Comparison of ENCODE assay signal across 20 cellular contexts in genomic region chr14:104247336-104248202, GRCh38.
DNase-seq lines count a peak whose midpoint lies in the region; ATAC-seq and TF ChIP-seq lines count a peak whose summit lies in the region.
"Had no signal": no experiment of that assay in that cellular context is flagged by ENCODE, and none has a peak within 500 bp of the region (broad histone marks: within the 10 kb centered on the region; RNA-seq: fewer than 3 reads in every experiment).

No MANE protein-coding gene starts in this region.

- H3K27ac Mint-ChIP-seq in chondrocyte (ENCODE audit: unreplicated experiment) (no peak overlapping the region), natural killer cell (no peak overlapping the region)
- H3K27ac Mint-ChIP-seq: naive B cell had no signal

- peaks cover 8% of the 10 kb centered on the region for H3K27me3 ChIP-seq in suprapubic skin
- H3K27me3 ChIP-seq: uterus had no signal

- no peaks in the 10 kb centered on the region for H3K36me3 Mint-ChIP-seq in chondrocyte (ENCODE audit: low read depth)
- no peaks in the 10 kb centered on the region for H3K36me3 Mint-ChIP-seq in natural killer cell
- H3K36me3 Mint-ChIP-seq: naive B cell had no signal

- H3K4me3 Mint-ChIP-seq in chondrocyte (ENCODE audit: unreplicated experiment) (no peak overlapping the region), natural killer cell (no peak overlapping the region)
- H3K4me3 Mint-ChIP-seq: central memory CD8-positive, alpha-beta T cell; naive B cell had no signal

- intact Hi-C loops in natural killer cell (cut with micrococcal nuclease), result no loop called here

- TF ChIP-seq POLR2A in suprapubic skin (IDR thresholded peaks at IDR 0.05), result no peak

- H3K4me1 Mint-ChIP-seq in chondrocyte (ENCODE audit: low read depth), result no peaks in the 10 kb centered on the region
- no peaks in the 10 kb centered on the region for H3K4me1 Mint-ChIP-seq in natural killer cell
- H3K4me1 Mint-ChIP-seq: central memory CD8-positive, alpha-beta T cell had no signal

- H3K9me3 Mint-ChIP-seq in chondrocyte (ENCODE audit: low read depth) (peaks cover 9% of the 10 kb centered on the region), natural killer cell (no peaks in the 10 kb centered on the region)
- H3K9me3 Mint-ChIP-seq: central memory CD8-positive, alpha-beta T cell had no signal

- H3K4me3 ChIP-seq in suprapubic skin, result no peak overlapping the region
- H3K4me3 ChIP-seq: SK-N-MC, uterus had no signal

- no peaks in the 10 kb centered on the region for H3K9me3 ChIP-seq in suprapubic skin
- H3K9me3 ChIP-seq: uterus had no signal

- H3K27ac ChIP-seq in suprapubic skin, result no peak overlapping the region
- H3K27ac ChIP-seq: SK-N-MC, uterus had no signal

- TF ChIP-seq CTCF in chondrocyte (IDR thresholded peaks at IDR 0.05) (no peak), natural killer cell (IDR thresholded peaks at IDR 0.05) (no peak), suprapubic skin (IDR thresholded peaks at IDR 0.05) (no peak)

- no peaks in the 10 kb centered on the region for H3K36me3 ChIP-seq in suprapubic skin
- H3K36me3 ChIP-seq: uterus had no signal

- H3K4me1 ChIP-seq in suprapubic skin, result no peaks in the 10 kb centered on the region
- H3K4me1 ChIP-seq: uterus had no signal

- 91% methylated on average over 16 of the region's 24 CpGs for WGBS in suprapubic skin

- peak; percentile 50 for DNase-seq in activated effector memory CD4-positive, alpha-beta T cell treated with anti-CD3 and anti-CD28 coated beads, Interleukin-2, amount 50 U/mL, for 16 hours
- no peak for DNase-seq in activated effector memory CD4-positive, alpha-beta T cell treated with Interleukin-2 at 50 U/mL for 16 hours
- DNase-seq in chondrocyte (ENCODE audit: low spot score) (peak; percentile 72), natural killer cell (peak; percentile 13), suprapubic skin (ENCODE audit: low spot score in 2 of 2) (peak; percentile 50 to 61), cerebellum (ENCODE audit: low spot score) (no peak), DMS153 (lab: John Stamatoyannopoulos, UW) (no peak)
- DNase-seq: activated CD4-positive, alpha-beta T cell treated with anti-CD3 and anti-CD28 coated beads for 48 hours; COR-L47; IMR-90; naive B cell; NCI-H1092 treated with DMSO at 0.1 percent for 48 hours; NCI-H187 treated with DMSO at 0.1 percent for 48 hours; NCI-H524 treated with DMSO at 0.1 percent for 48 hours; RPMI8226 had no signal

- ATAC-seq in natural killer cell (no peak), GM19324 (IDR thresholded peaks at IDR 0.05; ENCODE audit: low FRiP score, unreplicated experiment) (no peak)
- ATAC-seq: HCT116 had no signal

- TF ChIP-seq EP300 in suprapubic skin (IDR thresholded peaks at IDR 0.05), result no peak

- H3K27me3 Mint-ChIP-seq in chondrocyte (ENCODE audit: low read depth) (no peaks in the 10 kb centered on the region), natural killer cell (ENCODE audit: low read depth in 2 of 2) (no peaks in the 10 kb centered on the region)
- H3K27me3 Mint-ChIP-seq: central memory CD8-positive, alpha-beta T cell; naive B cell had no signal

Comparison
In these comparisons a context has a peak if more than half of its experiments do, and no peak if none do; other contexts are left out.
1. DNase-seq: peak in activated effector memory CD4-positive, alpha-beta T cell treated with anti-CD3 and anti-CD28 coated beads, Interleukin-2, amount 50 U/mL, for 16 hours (single experiment), chondrocyte (single experiment), natural killer cell (single experiment) and suprapubic skin (2 of 2); none in activated effector memory CD4-positive, alpha-beta T cell treated with Interleukin-2 at 50 U/mL for 16 hours (single experiment), cerebellum (single experiment) and DMS153 (single experiment).